13 cellular contexts compared by ENCODE assay signal in the genomic region with DNA sequence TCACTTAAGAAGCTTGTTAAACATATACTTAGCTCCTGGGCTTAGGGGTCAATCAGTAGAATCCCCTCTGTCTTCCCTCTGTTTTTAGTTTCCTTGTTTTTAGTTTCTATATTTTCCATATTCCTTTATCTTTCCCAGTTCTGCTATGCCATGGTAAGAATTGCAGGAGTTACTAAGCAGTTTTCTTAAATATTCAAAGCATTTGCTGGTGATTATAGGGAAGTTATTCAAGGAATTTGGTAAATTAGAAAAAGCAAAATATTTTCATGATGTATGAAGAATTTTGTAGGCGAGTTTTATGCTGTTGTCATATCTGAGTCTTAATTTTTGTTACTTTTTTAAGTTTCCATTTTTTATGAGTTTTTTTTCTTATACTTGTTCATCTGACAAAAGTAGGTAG.
"Had no signal": no experiment of that assay in that cellular context is flagged by ENCODE, and none has a peak within 500 bp of the region (broad histone marks: within the 10 kb centered on the region; RNA-seq: fewer than 3 reads in every experiment).

No MANE protein-coding gene starts in this region.

- ATAC-seq: activated naive CD4-positive, alpha-beta T cell treated with anti-CD3 and anti-CD28 coated beads, Interleukin-2, amount 50 U/mL, for 72 hours; natural killer cell; stimulated activated naive B cell treated with anti-CD40 and anti-IgM and Interleukin-4, amounts not matched to agents 10 μg/mL and 1 μg/mL and 100 μg/mL, for 72 hours had no signal

- DNase-seq: activated CD4-positive, alpha-beta T cell treated with anti-CD3 and anti-CD28 coated beads, Interleukin-2, amount 50 U/mL, for 4 hours; activated gamma-delta T cell treated with Interleukin-2 at 50 U/mL for 16 hours; dorsolateral prefrontal cortex; endodermal cell; mesenchymal stem cell; natural killer cell; posterior cingulate gyrus; sigmoid colon; stimulated activated naive B cell treated with anti-CD40 and anti-IgM and Interleukin-4, amounts not matched to agents 10 μg/mL and 1 μg/mL and 100 μg/mL, for 72 hours; T-helper 2 cell; WERI-Rb-1 had no signal

- H3K4me3 ChIP-seq: dorsolateral prefrontal cortex, sigmoid colon had no signal

- H3K4me3 Mint-ChIP-seq: activated T-helper 1 cell treated with anti-CD3 and anti-CD28 coated beads, Interleukin-12 subunit alpha, Interleukin-12 subunit beta, Interleukin-2, Interleukin-4 antibody, amounts not matched to agents 30 ng/mL and 10 ng/mL and 1 ng/mL, durations not matched to agents 14 hours and 24 hours and 36 hours; endodermal cell; natural killer cell; stimulated activated naive B cell treated with anti-CD40 and anti-IgM and Interleukin-4, amounts not matched to agents 10 μg/mL and 1 μg/mL and 100 μg/mL, for 72 hours had no signal

- H3K27me3 ChIP-seq: dorsolateral prefrontal cortex, sigmoid colon had no signal

- H3K27ac Mint-ChIP-seq: activated naive CD4-positive, alpha-beta T cell treated with anti-CD3 and anti-CD28 coated beads, Interleukin-2, amount 50 U/mL, for 72 hours; activated T-helper 1 cell treated with anti-CD3 and anti-CD28 coated beads, Interleukin-12 subunit alpha, Interleukin-12 subunit beta, Interleukin-2, Interleukin-4 antibody, amounts not matched to agents 30 ng/mL and 10 ng/mL and 1 ng/mL, durations not matched to agents 14 hours and 24 hours and 36 hours; endodermal cell; natural killer cell; stimulated activated naive B cell treated with anti-CD40 and anti-IgM and Interleukin-4, amounts not matched to agents 10 μg/mL and 1 μg/mL and 100 μg/mL, for 72 hours had no signal

- H3K36me3 ChIP-seq: sigmoid colon, WERI-Rb-1 had no signal

- H3K9me3 ChIP-seq: sigmoid colon had no signal

- H3K4me1 Mint-ChIP-seq: endodermal cell; natural killer cell; stimulated activated naive B cell treated with anti-CD40 and anti-IgM and Interleukin-4, amounts not matched to agents 10 μg/mL and 1 μg/mL and 100 μg/mL, for 72 hours had no signal

- H3K9me3 Mint-ChIP-seq: activated T-helper 1 cell treated with anti-CD3 and anti-CD28 coated beads, Interleukin-12 subunit alpha, Interleukin-12 subunit beta, Interleukin-2, Interleukin-4 antibody, amounts not matched to agents 30 ng/mL and 10 ng/mL and 1 ng/mL, durations not matched to agents 14 hours and 24 hours and 36 hours; natural killer cell; stimulated activated naive B cell treated with anti-CD40 and anti-IgM and Interleukin-4, amounts not matched to agents 10 μg/mL and 1 μg/mL and 100 μg/mL, for 72 hours had no signal

- H3K36me3 Mint-ChIP-seq: natural killer cell had no signal

- H3K27ac ChIP-seq: dorsolateral prefrontal cortex, sigmoid colon, WERI-Rb-1 had no signal

- H3K27me3 Mint-ChIP-seq: stimulated activated naive B cell treated with anti-CD40 and anti-IgM and Interleukin-4, amounts not matched to agents 10 μg/mL and 1 μg/mL and 100 μg/mL, for 72 hours had no signal
